ENCODE assay signal across 2 cellular contexts in genomic region chr5:83003791-83004190, GRCh38.
TF ChIP-seq lines count a peak whose summit lies in the region.

No MANE protein-coding gene starts in this region.

TF ChIP-seq in GM23338, 12 proteins besides CTCF, POLR2A, EP300 and RAD21:
- TF ChIP-seq ZNF462 (CRISPR knock-in tag; IDR thresholded peaks at IDR 0.05) (no peak), EZH2phosphoT487 (IDR thresholded peaks at IDR 0.05; ENCODE audit: unreplicated experiment) (no peak), ZNF114 (CRISPR knock-in tag; IDR thresholded peaks at IDR 0.05) (no peak), EZH2 (IDR thresholded peaks at IDR 0.05; ENCODE audit: low read depth, unreplicated experiment) (no peak), CREB1 (CRISPR knock-in tag; IDR thresholded peaks at IDR 0.05; ENCODE audit: low read depth) (no peak), STAT1 (IDR thresholded peaks at IDR 0.05; ENCODE audit: unreplicated experiment) (no peak), ZNF331 (CRISPR knock-in tag; IDR thresholded peaks at IDR 0.05; ENCODE audit: low read depth) (no peak), ETS1 (IDR thresholded peaks at IDR 0.05) (no peak), POLR2AphosphoS5 (IDR thresholded peaks at IDR 0.05; ENCODE audit: low read depth) (no peak), NANOG (IDR thresholded peaks at IDR 0.05; ENCODE audit: borderline replicate concordance) (no peak), REST (IDR thresholded peaks at IDR 0.05; ENCODE audit: unreplicated experiment) (no peak), JUNB (IDR thresholded peaks at IDR 0.05; ENCODE audit: unreplicated experiment) (no peak)

TF ChIP-seq in WTC11, 78 proteins besides CTCF, POLR2A, EP300 and RAD21 (continued from another document):
- no peak for TF ChIP-seq E2F4 (CRISPR knock-in tag; IDR thresholded peaks at IDR 0.05; ENCODE audit: borderline replicate concordance, low read depth)
- no peak for TF ChIP-seq PREB (CRISPR knock-in tag; IDR thresholded peaks at IDR 0.05; ENCODE audit: borderline replicate concordance)
